9 cellular contexts compared by ENCODE assay signal in genomic region chr15:23686466-23687142, GRCh38. TPM values are rescaled to one million over a fixed set of nuclear protein-coding genes. Genes with fewer than 3 reads are reported as not detected.
DNase-seq lines count a peak whose midpoint lies in the region; ATAC-seq and TF ChIP-seq lines count a peak whose summit lies in the region.
"Had no signal": no experiment of that assay in that cellular context is flagged by ENCODE, and none has a peak within 500 bp of the region (broad histone marks: within the 10 kb centered on the region; RNA-seq: fewer than 3 reads in every experiment).

No MANE protein-coding gene starts in this region.

- no peaks in the 10 kb centered on the region for H3K9me3 ChIP-seq in breast epithelium
- peaks cover 37% of the 10 kb centered on the region for H3K9me3 ChIP-seq in mammary epithelial cell (replicated peaks; ENCODE audit: insufficient read depth, low read length)
- no peaks in the 10 kb centered on the region for H3K9me3 ChIP-seq in neural cell (ENCODE audit: low read length)
- H3K9me3 ChIP-seq in uterus, result no peaks in the 10 kb centered on the region

- no peaks in the 10 kb centered on the region for H3K9me2 ChIP-seq in neural cell (ENCODE audit: insufficient read depth, low read length)

- H3K36me3 ChIP-seq in breast epithelium (no peaks in the 10 kb centered on the region), mammary epithelial cell (ENCODE audit: insufficient read depth, low read length) (no peaks in the 10 kb centered on the region), neural cell (ENCODE audit: insufficient read depth, low read length) (no peaks in the 10 kb centered on the region), uterus (no peaks in the 10 kb centered on the region)

- H2AFZ ChIP-seq in mammary epithelial cell (ENCODE audit: low read depth, low read length) (no peak overlapping the region), neural cell (ENCODE audit: low read depth, low read length) (no peak overlapping the region)

- H3K9ac ChIP-seq in mammary epithelial cell (ENCODE audit: insufficient read depth, low read length) (no peak overlapping the region), neural cell (ENCODE audit: low read length) (peak overlapping the region; percentile 75)

- no peaks in the 10 kb centered on the region for H4K20me1 ChIP-seq in mammary epithelial cell (ENCODE audit: insufficient read depth, low read length)
- H4K20me1 ChIP-seq in neural cell (ENCODE audit: insufficient read depth), result no peaks in the 10 kb centered on the region

- TF ChIP-seq POLR2A in breast epithelium (IDR thresholded peaks at IDR 0.05) (no peak), uterus (IDR thresholded peaks at IDR 0.05) (no peak)

- H3K4me1 ChIP-seq in breast epithelium, result no peaks in the 10 kb centered on the region
- H3K4me1 ChIP-seq in mammary epithelial cell (ENCODE audit: insufficient read depth, low read length), result no peaks in the 10 kb centered on the region
- H3K4me1 ChIP-seq in uterus, result no peaks in the 10 kb centered on the region

- H3F3A ChIP-seq in neural cell (ENCODE audit: insufficient read depth, low read length, poor library complexity, severe bottlenecking), result no peaks in the 10 kb centered on the region

- peak overlapping the region in 1 of 2 donors; percentile 48 for H3K27ac ChIP-seq in breast epithelium
- no peak overlapping the region for H3K27ac ChIP-seq in mammary epithelial cell (ENCODE audit: insufficient read depth, low read depth, low read length)
- H3K27ac ChIP-seq in neural cell (ENCODE audit: low read length), result peak overlapping the region; percentile 67
- H3K27ac ChIP-seq in uterus, result peak overlapping the region in 1 of 2 donors; percentile 57

- no peak for TF ChIP-seq EP300 in neural cell (conservative IDR thresholded peaks at IDR 0.05; ENCODE audit: poor library complexity, severe bottlenecking)

- H3K79me2 ChIP-seq in mammary epithelial cell (ENCODE audit: insufficient read depth, low read length) (no peaks in the 10 kb centered on the region), neural cell (replicated peaks; ENCODE audit: insufficient read depth, low read length) (peaks cover 11% of the 10 kb centered on the region)

- intact Hi-C loops in breast epithelium (cut with DNase I; ENCODE audit: low total_unique reads), result no loop called here
- intact Hi-C loops in mammary epithelial cell (cut with micrococcal nuclease), result no loop called here
- intact Hi-C loops in uterus (cut with DNase I; ENCODE audit: low total_unique reads), result no loop called here

- H3K4me2 ChIP-seq in mammary epithelial cell (ENCODE audit: insufficient read depth, low read depth, low read length), result no peak overlapping the region
- peak overlapping the region; percentile 78 for H3K4me2 ChIP-seq in neural cell (ENCODE audit: low read length)

- H3K27me3 ChIP-seq in breast epithelium, result peaks cover 0 to 2% of the 10 kb centered on the region in 2 donors
- no peaks in the 10 kb centered on the region for H3K27me3 ChIP-seq in mammary epithelial cell (ENCODE audit: insufficient read depth, low read length)
- no peaks in the 10 kb centered on the region for H3K27me3 ChIP-seq in neural cell (ENCODE audit: insufficient read depth, low read depth, low read length)
- H3K27me3 ChIP-seq in uterus, result no peaks in the 10 kb centered on the region

- in situ Hi-C loops in mammary epithelial cell (cut with MboI; ENCODE audit: low sequenced_read_pairs in 2 of 2), result no loop called here

- no peak for ATAC-seq in HG03135 (IDR thresholded peaks at IDR 0.05; ENCODE audit: unreplicated experiment)

- TF ChIP-seq CTCF in breast epithelium (IDR thresholded peaks at IDR 0.05), result no peak
- TF ChIP-seq CTCF in mammary epithelial cell (conservative IDR thresholded peaks at IDR 0.05 in 1 of 2, IDR thresholded peaks at IDR 0.05 in 1 of 2; ENCODE audit: extremely low read depth in 1 of 2, insufficient read depth in 1 of 2, low read depth in 1 of 2, low read length in 2 of 2), result no peak
- no peak for TF ChIP-seq CTCF in fibroblast of villous mesenchyme (IDR thresholded peaks at IDR 0.05; ENCODE audit: insufficient read depth, low read depth, low read length)
- TF ChIP-seq CTCF in neural cell (IDR thresholded peaks at IDR 0.05; ENCODE audit: poor library complexity, severe bottlenecking), result no peak
- TF ChIP-seq CTCF in uterus (IDR thresholded peaks at IDR 0.05), result no peak

- DNase-seq in breast epithelium (ENCODE audit: low spot score in 2 of 2), result no peak
- DNase-seq in mammary epithelial cell, result no peak
- DNase-seq in fibroblast of villous mesenchyme (ENCODE audit: low read depth), result no peak
- DNase-seq in uterus, result no peak
- no peak for DNase-seq in superior temporal gyrus (ENCODE audit: extremely low spot score)
- no peak for DNase-seq in SKM-1 (lab: John Stamatoyannopoulos, UW; ENCODE audit: unreplicated experiment)
- DNase-seq: CD4-positive, CD25-positive, alpha-beta regulatory T cell had no signal

- 49% methylated on average over 18 of the region's 57 CpGs for WGBS in mammary epithelial cell (ENCODE audit: low coverage, missing lambda C conversion rate)

- dilution Hi-C loops in mammary epithelial cell (cut with HindIII; ENCODE audit: low sequenced_read_pairs), result no loop called here

- H3K4me3 ChIP-seq in breast epithelium, result peak overlapping the region; percentile 51 to 67 (median 54)
- no peak overlapping the region for H3K4me3 ChIP-seq in mammary epithelial cell (replicated peaks in 1 of 3; ENCODE audit: insufficient read depth in 1 of 3, low read depth in 2 of 3, low read length in 3 of 3)
- peak overlapping the region; percentile 55 for H3K4me3 ChIP-seq in fibroblast of villous mesenchyme (ENCODE audit: low read depth, low read length)
- H3K4me3 ChIP-seq in neural cell (ENCODE audit: low read length), result peak overlapping the region; percentile 75
- H3K4me3 ChIP-seq in uterus, result peak overlapping the region; percentile 28 to 60

- BruUV-seq in mammary epithelial cell (replicated peaks; lab: Mats Ljungman, UMichigan), result no TSS peak

- no peak for TF ChIP-seq RAD21 in neural cell (conservative IDR thresholded peaks at IDR 0.05)

- CTCF ChIA-PET in mammary epithelial cell (lab: Charles Lee; ENCODE audit: low non-redundant PET), result no interaction called here

TF ChIP-seq in neural cell, 6 proteins besides CTCF, POLR2A, EP300 and RAD21:
- TF ChIP-seq POLR2AphosphoS5 (IDR thresholded peaks at IDR 0.05) (no peak), MXI1 (conservative IDR thresholded peaks at IDR 0.05; ENCODE audit: poor library complexity, severe bottlenecking) (peak; percentile 39), REST (IDR thresholded peaks at IDR 0.05; ENCODE audit: borderline replicate concordance) (no peak)

RNA-seq across cellular contexts. Expression of gene NDN, which starts 0.5 kb away (rescaled TPM):
- total RNA-seq in breast epithelium, result 100 to 1,000 TPM in 1 of 3 donors, 10 to 100 TPM in 2; 39.2 to 105 (median 41.6) TPM
- 10 to 100 TPM in 1 of 2 donors, under 1 TPM in 1; 0.31 to 23.2 TPM for total RNA-seq in mammary epithelial cell
- polyA plus RNA-seq in mammary epithelial cell, result 0.06 TPM
- polyA minus RNA-seq in mammary epithelial cell, result not detected
- 35.1 and 51.0 TPM in 2 replicates for total RNA-seq in fibroblast of villous mesenchyme
- 517 and 582 TPM in 2 replicates for polyA plus RNA-seq in neural cell
- 255 and 259 TPM in 2 replicates for polyA minus RNA-seq in neural cell
- 100 to 1,000 TPM in 1 of 4 donors, 10 to 100 TPM in 3; 64.6 to 166 (median 80.5) TPM for total RNA-seq in uterus
- total RNA-seq: CD4-positive, CD25-positive, alpha-beta regulatory T cell had no signal

RNA-seq across cellular contexts. Expression of gene MAGEL2, which starts 38.9 kb away (rescaled TPM):
- total RNA-seq in breast epithelium (under 1 TPM; 0.15 to 0.33 (median 0.16) TPM), mammary epithelial cell (not detected), fibroblast of villous mesenchyme (not detected in 2 replicates), uterus (1 to 10 TPM in 2 of 4 donors, under 1 TPM in 1, not detected in 1; 0.29 to 6.6 (median 3.2) TPM)
- polyA plus RNA-seq in mammary epithelial cell (not detected), neural cell (7.4 and 10.4 TPM in 2 replicates)
- polyA minus RNA-seq in mammary epithelial cell (not detected), neural cell (15.8 and 19.7 TPM in 2 replicates)
- total RNA-seq: CD4-positive, CD25-positive, alpha-beta regulatory T cell had no signal
- polyA plus RNA-seq: CD4-positive, CD25-positive, alpha-beta regulatory T cell had no signal

Comparison
In these comparisons a context has a peak if more than half of its experiments do, and no peak if none do; other contexts are left out.
1. H3K4me3 ChIP-seq: peak in breast epithelium (3 of 3), fibroblast of villous mesenchyme (single experiment), neural cell (single experiment) and uterus (2 of 2); none in mammary epithelial cell (0 of 3).